Comparison of ENCODE assay signal across 1 cellular context in genomic region chr6:52106994-52107393, GRCh38.
TF ChIP-seq lines count a peak whose summit lies in the region.

No MANE protein-coding gene starts in this region.

TF ChIP-seq in GM23338, 12 proteins besides CTCF, POLR2A, EP300 and RAD21 (continued from another document):
- TF ChIP-seq ZNF462 (CRISPR knock-in tag; IDR thresholded peaks at IDR 0.05) (no peak), REST (IDR thresholded peaks at IDR 0.05; ENCODE audit: unreplicated experiment) (no peak)
TF ChIP-seq in GM23338: peak in this region for 0.
